ENCODE assay signal across 8 cellular contexts in the genomic region with DNA sequence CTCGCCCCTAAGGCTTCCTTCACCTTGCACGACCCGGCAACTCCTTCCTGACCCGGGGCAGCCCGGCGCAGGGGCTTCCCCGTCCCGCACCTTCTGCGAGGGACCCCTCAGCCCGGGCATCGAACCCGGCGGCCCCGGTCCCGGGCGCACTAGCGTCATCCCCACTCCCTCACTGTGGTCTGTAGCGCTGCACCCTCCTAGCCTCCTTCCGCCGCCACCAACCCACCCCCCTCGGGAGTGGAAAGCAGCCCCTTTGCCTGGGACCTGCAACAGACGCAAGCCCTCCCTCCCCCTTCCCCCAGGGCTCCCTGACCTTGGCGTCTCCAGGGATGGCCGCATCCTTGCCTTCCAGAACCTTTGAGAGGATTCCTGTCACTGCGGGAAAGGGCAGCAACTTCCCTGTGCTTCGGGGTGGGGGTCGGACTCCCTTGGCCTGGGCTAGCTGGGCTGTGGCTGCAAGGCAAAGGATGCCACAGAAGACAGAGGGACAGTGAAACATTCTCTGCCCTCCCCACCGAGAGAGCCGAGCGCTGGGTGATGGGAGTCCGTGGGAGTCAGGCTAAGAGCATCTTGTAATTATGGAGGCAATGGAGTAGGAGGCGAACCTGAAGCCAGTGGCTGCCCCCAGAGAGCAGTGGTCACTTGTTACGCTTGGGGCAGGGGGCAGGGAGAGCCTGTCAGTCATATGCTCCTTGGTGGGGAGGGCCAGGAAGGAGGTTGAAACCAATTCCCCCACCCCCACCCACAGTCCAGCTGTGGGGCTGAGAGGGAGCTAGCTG. TPM values are rescaled to one million over a fixed set of nuclear protein-coding genes. Genes with fewer than 3 reads are reported as not detected.
A peak's percentile ranks its signal among the peaks of the same experiment; 100 is the strongest.
DNase-seq lines count a peak whose midpoint lies in the region; ATAC-seq and TF ChIP-seq lines count a peak whose summit lies in the region.

No MANE protein-coding gene starts in this region.

- H3K27ac ChIP-seq in KMS-11 = no peak overlapping the region
- peak overlapping the region in 54 of 59 donors; percentile 7 to 94 (median 76) for H3K27ac ChIP-seq in dorsolateral prefrontal cortex

- ATAC-seq in naive B cell (ENCODE audit: low read depth in 2 of 2) (peak; percentile 55 to 57), HG03342 (IDR thresholded peaks at IDR 0.05; ENCODE audit: unreplicated experiment) (no peak), GM19455 (IDR thresholded peaks at IDR 0.05; ENCODE audit: unreplicated experiment) (no peak)

- no peaks in the 10 kb centered on the region for H3K79me2 ChIP-seq in KMS-11 (ENCODE audit: insufficient read depth, low read depth)

- DNase-seq in GM06990 (ENCODE audit: extremely low read depth, insufficient read length) = no peak
- DNase-seq in dorsolateral prefrontal cortex = peak in 1 of 10 donors; percentile 34
- DNase-seq in naive B cell = no peak
- DNase-seq in RKO (ENCODE audit: low spot score) = no peak
- DNase-seq in H4 (ENCODE audit: low spot score) = no peak

- H3K27me3 ChIP-seq in GM06990 (replicated peaks; ENCODE audit: control insufficient read depth, insufficient read depth, low read length) (no peaks in the 10 kb centered on the region), KMS-11 (ENCODE audit: insufficient read depth, low read depth) (peaks cover 10% of the 10 kb centered on the region), dorsolateral prefrontal cortex (no peaks in the 10 kb centered on the region)

- H3K27ac Mint-ChIP-seq in naive B cell = peak overlapping the region in 4 of 6 donors; percentile 29 to 83 (median 72)

- H3K4me1 Mint-ChIP-seq in naive B cell = peaks cover 26 to 37% (median 27%) of the 10 kb centered on the region in 3 donors

- peak overlapping the region; percentile 67 to 86 (median 76) for H3K4me3 Mint-ChIP-seq in naive B cell

- TF ChIP-seq CTCF in GM06990 (IDR thresholded peaks at IDR 0.05; ENCODE audit: insufficient read depth, low read length, poor library complexity, severe bottlenecking) = no peak
- TF ChIP-seq CTCF in KMS-11 (conservative IDR thresholded peaks at IDR 0.05; ENCODE audit: low read depth, low read length) = no peak
- TF ChIP-seq CTCF in dorsolateral prefrontal cortex (IDR thresholded peaks at IDR 0.05 in 54 of 56, conservative IDR thresholded peaks at IDR 0.05 in 2 of 56; ENCODE audit: low read depth in 1 of 56, partially characterized antibody in 56 of 56) = no peak

- intact Hi-C loops in dorsolateral prefrontal cortex (cut with DNase I) = loop anchor here in 1 of 2 donors (5.0 kb wide), 2 partner anchors 207 to 237 kb away; a partner anchor contains a TSS

- H3K27me3 Mint-ChIP-seq in naive B cell = peaks cover 7 to 29% (median 17%) of the 10 kb centered on the region in 3 donors

- H2AFZ ChIP-seq in KMS-11 (ENCODE audit: low read depth) = peak overlapping the region; percentile 59; the same call in 1 of the 2 replicates

- H4K20me1 ChIP-seq in KMS-11 (ENCODE audit: insufficient read depth) = no peaks in the 10 kb centered on the region; the same call in 1 of the 2 replicates

- no peak overlapping the region; the same call in 1 of the 2 replicates for H3K9ac ChIP-seq in KMS-11

- peaks cover 15% of the 10 kb centered on the region for H3K36me3 ChIP-seq in GM06990 (ENCODE audit: control insufficient read depth, insufficient read depth, low read length)
- H3K36me3 ChIP-seq in KMS-11 (ENCODE audit: insufficient read depth) = no peaks in the 10 kb centered on the region; the same call in 1 of the 2 replicates

- H3K4me2 ChIP-seq in KMS-11 = peak overlapping the region; percentile 64

- H3K9me3 Mint-ChIP-seq in naive B cell = peaks cover 0 to 2% (median 0%) of the 10 kb centered on the region in 7 donors

- H3K4me1 ChIP-seq in KMS-11 (ENCODE audit: low read depth, poor library complexity, severe bottlenecking) = peaks cover 20% of the 10 kb centered on the region

- peak overlapping the region; percentile 63 for H3K4me3 ChIP-seq in GM06990 (replicated peaks; ENCODE audit: low read depth, low read length)
- no peak overlapping the region for H3K4me3 ChIP-seq in KMS-11 (IDR thresholded peaks at IDR 0.05; ENCODE audit: insufficient read depth, low read depth, low read length)
- peak overlapping the region; percentile 44 to 93 (median 81) for H3K4me3 ChIP-seq in dorsolateral prefrontal cortex

- peaks cover 24 to 26% of the 10 kb centered on the region in 2 donors for H3K36me3 Mint-ChIP-seq in naive B cell

RNA-seq across cellular contexts. Expression of a gene that starts 0.8 kb away (rescaled TPM):
- 100 to 1,000 TPM in 119 of 120 experiments, 10 to 100 TPM in 1; 98.1 to 297 (median 159) TPM for total RNA-seq in dorsolateral prefrontal cortex
- 1 to 10 TPM in 1 of 6 donors, under 1 TPM in 3, not detected in 2; 0.23 to 1.2 (median 0.40) TPM for polyA plus RNA-seq in naive B cell (ENCODE audit: low read depth in 6 of 6)
- 28.6 and 39.0 TPM in 2 replicates for total RNA-seq in H4 (2014; rRNA removed; shearing (Covaris generic))

RNA-seq across cellular contexts. Expression of a gene that starts 11.1 kb away (rescaled TPM):
- 10 to 100 TPM; 30.8 to 53.0 (median 40.0) TPM for total RNA-seq in dorsolateral prefrontal cortex
- 100 to 1,000 TPM; 286 to 521 (median 315) TPM for polyA plus RNA-seq in naive B cell (ENCODE audit: low read depth in 6 of 6)
- total RNA-seq in H4 (2014; rRNA removed; shearing (Covaris generic)) = 43.0 and 65.6 TPM in 2 replicates

RNA-seq across cellular contexts. Expression of a gene that starts 18.7 kb away (rescaled TPM):
- 100 to 1,000 TPM in 117 of 120 experiments, 10 to 100 TPM in 3; 80.9 to 227 (median 172) TPM for total RNA-seq in dorsolateral prefrontal cortex
- 10 to 100 TPM in 5 of 6 donors, 1 to 10 TPM in 1; 5.6 to 19.3 (median 15.6) TPM for polyA plus RNA-seq in naive B cell (ENCODE audit: low read depth in 6 of 6)
- total RNA-seq in H4 (2014; rRNA removed; shearing (Covaris generic)) = 92.3 and 106 TPM in 2 replicates

RNA-seq across cellular contexts. Expression of a gene that starts 26.9 kb away (rescaled TPM):
- 10 to 100 TPM in 57 of 120 experiments, 1 to 10 TPM in 63; 3.9 to 21.8 (median 9.7) TPM for total RNA-seq in dorsolateral prefrontal cortex
- polyA plus RNA-seq in naive B cell (ENCODE audit: low read depth in 6 of 6) = 10 to 100 TPM in 5 of 6 donors, 1 to 10 TPM in 1; 7.0 to 18.1 (median 15.9) TPM
- total RNA-seq in H4 (2014; rRNA removed; shearing (Covaris generic)) = 4.9 and 5.8 TPM in 2 replicates

RNA-seq across cellular contexts. Expression of a gene that starts 46.4 kb away (rescaled TPM):
- 1 to 10 TPM in 89 of 120 experiments, under 1 TPM in 31; 0.26 to 5.3 (median 1.7) TPM for total RNA-seq in dorsolateral prefrontal cortex
- polyA plus RNA-seq in naive B cell (ENCODE audit: low read depth in 6 of 6) = 10 to 100 TPM in 4 of 6 donors, 1 to 10 TPM in 2; 6.4 to 25.2 (median 10.8) TPM
- not detected in 2 replicates for total RNA-seq in H4 (2014; rRNA removed; shearing (Covaris generic))

Comparison
In these comparisons a context has a peak if more than half of its experiments do, and no peak if none do; other contexts are left out.
1. ATAC-seq: peak in naive B cell (2 of 2); none in HG03342 (single experiment) and GM19455 (single experiment).